ENCODE assay signal across 1 cellular context in genomic region chr3:167734498-167735232, GRCh38.
TF ChIP-seq lines count a peak whose summit lies in the region.

Gene PDCD10 (minus strand): TSS chr3:167734892. CDS start chr3:167720157, 14,735 bp downstream.

TF ChIP-seq in HepG2, 621 proteins besides CTCF, POLR2A, EP300 and RAD21 (continued from another document and continues in another):
- TF ChIP-seq, protein P1, sequence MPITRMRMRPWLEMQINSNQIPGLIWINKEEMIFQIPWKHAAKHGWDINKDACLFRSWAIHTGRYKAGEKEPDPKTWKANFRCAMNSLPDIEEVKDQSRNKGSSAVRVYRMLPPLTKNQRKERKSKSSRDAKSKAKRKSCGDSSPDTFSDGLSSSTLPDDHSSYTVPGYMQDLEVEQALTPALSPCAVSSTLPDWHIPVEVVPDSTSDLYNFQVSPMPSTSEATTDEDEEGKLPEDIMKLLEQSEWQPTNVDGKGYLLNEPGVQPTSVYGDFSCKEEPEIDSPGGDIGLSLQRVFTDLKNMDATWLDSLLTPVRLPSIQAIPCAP (CRISPR knock-in tag; IDR thresholded peaks at IDR 0.05; ENCODE audit: low read depth) = no peak
- TF ChIP-seq ZNF24 (IDR thresholded peaks at IDR 0.05) (no peak), AGO1 (IDR thresholded peaks at IDR 0.05; ENCODE audit: low read depth, low read length, poor library complexity, severe bottlenecking) (peak; percentile 92), ZUFSP (CRISPR knock-in tag; IDR thresholded peaks at IDR 0.05; ENCODE audit: borderline replicate concordance) (no peak), DR1 (CRISPR knock-in tag; IDR thresholded peaks at IDR 0.05) (no peak; the same call in none of the 2 replicates), IKZF1 (IDR thresholded peaks at IDR 0.05) (no peak), FOXK1 (CRISPR knock-in tag; IDR thresholded peaks at IDR 0.05; ENCODE audit: borderline replicate concordance, low read depth) (peak; percentile 52; the same call in 1 of the 2 replicates), SRF (IDR thresholded peaks at IDR 0.05; ENCODE audit: low read depth, low read length) (no peak), RORA (CRISPR knock-in tag; IDR thresholded peaks at IDR 0.05) (no peak), MXD4 (CRISPR knock-in tag; IDR thresholded peaks at IDR 0.05) (no peak; the same call in 1 of the 2 replicates), NFYB (CRISPR knock-in tag; IDR thresholded peaks at IDR 0.05) (peak; percentile 83), MXI1 (IDR thresholded peaks at IDR 0.05; ENCODE audit: borderline replicate concordance, low read depth, low read length) (0 out of 3 replicates have a peak, but pooled peaks have one; percentile 57), ZNF564 (CRISPR knock-in tag; IDR thresholded peaks at IDR 0.05) (no peak), SAFB2 (CRISPR knock-in tag; IDR thresholded peaks at IDR 0.05; ENCODE audit: borderline replicate concordance, low read depth) (no peak), NCOA5 (CRISPR knock-in tag; IDR thresholded peaks at IDR 0.05) (no peak), TGIF2 (CRISPR knock-in tag; IDR thresholded peaks at IDR 0.05) (no peak), NAIF1 (CRISPR knock-in tag; IDR thresholded peaks at IDR 0.05; ENCODE audit: borderline replicate concordance) (peak; percentile 100), SMARCE1 (IDR thresholded peaks at IDR 0.05; ENCODE audit: borderline replicate concordance) (no peak), BORCS8-MEF2B (CRISPR knock-in tag; IDR thresholded peaks at IDR 0.05) (peak; percentile 40; the same call in 1 of the 2 replicates), CEBPZ (IDR thresholded peaks at IDR 0.05; ENCODE audit: low read length) (no peak), KMT2B (CRISPR knock-in tag; IDR thresholded peaks at IDR 0.05) (peak; percentile 76; the same call in 1 of the 2 replicates), ZSCAN5A (CRISPR knock-in tag; IDR thresholded peaks at IDR 0.05; ENCODE audit: borderline replicate concordance) (no peak; the same call in 1 of the 2 replicates), ZNF17 (CRISPR knock-in tag; IDR thresholded peaks at IDR 0.05) (no peak), CSRNP2 (CRISPR knock-in tag; conservative IDR thresholded peaks at IDR 0.05; ENCODE audit: low read depth) (no peak), REPIN1 (CRISPR knock-in tag; IDR thresholded peaks at IDR 0.05; ENCODE audit: borderline replicate concordance, low read depth) (peak; percentile 91), AGO2 (optimal IDR thresholded peaks at IDR 0.05; ENCODE audit: low read depth, low read length) (peak; percentile 39)
- TF ChIP-seq, protein P2, sequence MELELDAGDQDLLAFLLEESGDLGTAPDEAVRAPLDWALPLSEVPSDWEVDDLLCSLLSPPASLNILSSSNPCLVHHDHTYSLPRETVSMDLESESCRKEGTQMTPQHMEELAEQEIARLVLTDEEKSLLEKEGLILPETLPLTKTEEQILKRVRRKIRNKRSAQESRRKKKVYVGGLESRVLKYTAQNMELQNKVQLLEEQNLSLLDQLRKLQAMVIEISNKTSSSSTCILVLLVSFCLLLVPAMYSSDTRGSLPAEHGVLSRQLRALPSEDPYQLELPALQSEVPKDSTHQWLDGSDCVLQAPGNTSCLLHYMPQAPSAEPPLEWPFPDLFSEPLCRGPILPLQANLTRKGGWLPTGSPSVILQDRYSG (CRISPR knock-in tag; IDR thresholded peaks at IDR 0.05) = no peak
- TF ChIP-seq, protein P3, sequence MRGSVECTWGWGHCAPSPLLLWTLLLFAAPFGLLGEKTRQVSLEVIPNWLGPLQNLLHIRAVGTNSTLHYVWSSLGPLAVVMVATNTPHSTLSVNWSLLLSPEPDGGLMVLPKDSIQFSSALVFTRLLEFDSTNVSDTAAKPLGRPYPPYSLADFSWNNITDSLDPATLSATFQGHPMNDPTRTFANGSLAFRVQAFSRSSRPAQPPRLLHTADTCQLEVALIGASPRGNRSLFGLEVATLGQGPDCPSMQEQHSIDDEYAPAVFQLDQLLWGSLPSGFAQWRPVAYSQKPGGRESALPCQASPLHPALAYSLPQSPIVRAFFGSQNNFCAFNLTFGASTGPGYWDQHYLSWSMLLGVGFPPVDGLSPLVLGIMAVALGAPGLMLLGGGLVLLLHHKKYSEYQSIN (CRISPR knock-in tag; IDR thresholded peaks at IDR 0.05; ENCODE audit: borderline replicate concordance) = no peak
- TF ChIP-seq, protein P4, sequence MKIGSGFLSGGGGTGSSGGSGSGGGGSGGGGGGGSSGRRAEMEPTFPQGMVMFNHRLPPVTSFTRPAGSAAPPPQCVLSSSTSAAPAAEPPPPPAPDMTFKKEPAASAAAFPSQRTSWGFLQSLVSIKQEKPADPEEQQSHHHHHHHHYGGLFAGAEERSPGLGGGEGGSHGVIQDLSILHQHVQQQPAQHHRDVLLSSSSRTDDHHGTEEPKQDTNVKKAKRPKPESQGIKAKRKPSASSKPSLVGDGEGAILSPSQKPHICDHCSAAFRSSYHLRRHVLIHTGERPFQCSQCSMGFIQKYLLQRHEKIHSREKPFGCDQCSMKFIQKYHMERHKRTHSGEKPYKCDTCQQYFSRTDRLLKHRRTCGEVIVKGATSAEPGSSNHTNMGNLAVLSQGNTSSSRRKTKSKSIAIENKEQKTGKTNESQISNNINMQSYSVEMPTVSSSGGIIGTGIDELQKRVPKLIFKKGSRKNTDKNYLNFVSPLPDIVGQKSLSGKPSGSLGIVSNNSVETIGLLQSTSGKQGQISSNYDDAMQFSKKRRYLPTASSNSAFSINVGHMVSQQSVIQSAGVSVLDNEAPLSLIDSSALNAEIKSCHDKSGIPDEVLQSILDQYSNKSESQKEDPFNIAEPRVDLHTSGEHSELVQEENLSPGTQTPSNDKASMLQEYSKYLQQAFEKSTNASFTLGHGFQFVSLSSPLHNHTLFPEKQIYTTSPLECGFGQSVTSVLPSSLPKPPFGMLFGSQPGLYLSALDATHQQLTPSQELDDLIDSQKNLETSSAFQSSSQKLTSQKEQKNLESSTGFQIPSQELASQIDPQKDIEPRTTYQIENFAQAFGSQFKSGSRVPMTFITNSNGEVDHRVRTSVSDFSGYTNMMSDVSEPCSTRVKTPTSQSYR (CRISPR knock-in tag; IDR thresholded peaks at IDR 0.05; ENCODE audit: borderline replicate concordance) = no peak
- TF ChIP-seq, protein P5, sequence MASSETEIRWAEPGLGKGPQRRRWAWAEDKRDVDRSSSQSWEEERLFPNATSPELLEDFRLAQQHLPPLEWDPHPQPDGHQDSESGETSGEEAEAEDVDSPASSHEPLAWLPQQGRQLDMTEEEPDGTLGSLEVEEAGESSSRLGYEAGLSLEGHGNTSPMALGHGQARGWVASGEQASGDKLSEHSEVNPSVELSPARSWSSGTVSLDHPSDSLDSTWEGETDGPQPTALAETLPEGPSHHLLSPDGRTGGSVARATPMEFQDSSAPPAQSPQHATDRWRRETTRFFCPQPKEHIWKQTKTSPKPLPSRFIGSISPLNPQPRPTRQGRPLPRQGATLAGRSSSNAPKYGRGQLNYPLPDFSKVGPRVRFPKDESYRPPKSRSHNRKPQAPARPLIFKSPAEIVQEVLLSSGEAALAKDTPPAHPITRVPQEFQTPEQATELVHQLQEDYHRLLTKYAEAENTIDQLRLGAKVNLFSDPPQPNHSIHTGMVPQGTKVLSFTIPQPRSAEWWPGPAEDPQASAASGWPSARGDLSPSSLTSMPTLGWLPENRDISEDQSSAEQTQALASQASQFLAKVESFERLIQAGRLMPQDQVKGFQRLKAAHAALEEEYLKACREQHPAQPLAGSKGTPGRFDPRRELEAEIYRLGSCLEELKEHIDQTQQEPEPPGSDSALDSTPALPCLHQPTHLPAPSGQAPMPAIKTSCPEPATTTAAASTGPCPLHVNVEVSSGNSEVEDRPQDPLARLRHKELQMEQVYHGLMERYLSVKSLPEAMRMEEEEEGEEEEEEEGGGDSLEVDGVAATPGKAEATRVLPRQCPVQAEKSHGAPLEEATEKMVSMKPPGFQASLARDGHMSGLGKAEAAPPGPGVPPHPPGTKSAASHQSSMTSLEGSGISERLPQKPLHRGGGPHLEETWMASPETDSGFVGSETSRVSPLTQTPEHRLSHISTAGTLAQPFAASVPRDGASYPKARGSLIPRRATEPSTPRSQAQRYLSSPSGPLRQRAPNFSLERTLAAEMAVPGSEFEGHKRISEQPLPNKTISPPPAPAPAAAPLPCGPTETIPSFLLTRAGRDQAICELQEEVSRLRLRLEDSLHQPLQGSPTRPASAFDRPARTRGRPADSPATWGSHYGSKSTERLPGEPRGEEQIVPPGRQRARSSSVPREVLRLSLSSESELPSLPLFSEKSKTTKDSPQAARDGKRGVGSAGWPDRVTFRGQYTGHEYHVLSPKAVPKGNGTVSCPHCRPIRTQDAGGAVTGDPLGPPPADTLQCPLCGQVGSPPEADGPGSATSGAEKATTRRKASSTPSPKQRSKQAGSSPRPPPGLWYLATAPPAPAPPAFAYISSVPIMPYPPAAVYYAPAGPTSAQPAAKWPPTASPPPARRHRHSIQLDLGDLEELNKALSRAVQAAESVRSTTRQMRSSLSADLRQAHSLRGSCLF (CRISPR knock-in tag; IDR thresholded peaks at IDR 0.05; ENCODE audit: borderline replicate concordance) = no peak
